ENCODE assay signal across 1 cellular context in the genomic region with DNA sequence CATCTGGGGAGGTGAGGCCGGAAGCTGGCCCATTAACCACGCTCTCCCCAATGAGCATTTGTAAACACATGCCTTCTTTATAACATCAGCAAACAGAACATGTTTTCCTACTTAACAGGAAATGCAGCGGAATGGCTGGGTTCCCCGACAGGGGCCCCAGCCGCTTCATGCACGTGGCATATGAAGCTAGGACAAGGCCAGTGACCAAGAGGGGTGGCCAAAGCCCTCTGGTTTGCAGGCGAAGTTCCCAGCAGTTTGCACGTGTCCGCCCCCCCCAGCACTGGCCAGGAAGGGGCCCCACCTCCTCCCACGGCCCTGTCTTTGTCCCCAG.
TF ChIP-seq lines count a peak whose summit lies in the region.

No MANE protein-coding gene starts in this region.

TF ChIP-seq in HepG2, 621 proteins besides CTCF, POLR2A, EP300 and RAD21 (continued from another document and continues in another):
- TF ChIP-seq MXD3 (CRISPR knock-in tag; IDR thresholded peaks at IDR 0.05) (peak; percentile 89), CBX5 (CRISPR knock-in tag; IDR thresholded peaks at IDR 0.05; ENCODE audit: borderline replicate concordance) (no peak), DNMT3B (CRISPR knock-in tag; conservative IDR thresholded peaks at IDR 0.05) (0 out of 2 replicates have a peak, but pooled peaks have one; percentile 48), ATF7-NPFF (CRISPR knock-in tag; IDR thresholded peaks at IDR 0.05; ENCODE audit: low read depth) (peak; percentile 64; the same call in 1 of the 2 replicates), NR2F6 (IDR thresholded peaks at IDR 0.05) (peak; percentile 53; the same call in 1 of the 2 replicates), NR2F6 (CRISPR knock-in tag; IDR thresholded peaks at IDR 0.05) (peak; percentile 61; the same call in 1 of the 2 replicates), NCOA2 (CRISPR knock-in tag; IDR thresholded peaks at IDR 0.05) (peak; percentile 79), ZNF782 (CRISPR knock-in tag; IDR thresholded peaks at IDR 0.05; ENCODE audit: borderline replicate concordance) (0 out of 2 replicates have a peak, but pooled peaks have one; percentile 48), E2F2 (CRISPR knock-in tag; IDR thresholded peaks at IDR 0.05; ENCODE audit: borderline replicate concordance) (no peak), MAF1 (CRISPR knock-in tag; IDR thresholded peaks at IDR 0.05; ENCODE audit: borderline replicate concordance) (no peak), RFXAP (CRISPR knock-in tag; IDR thresholded peaks at IDR 0.05; ENCODE audit: borderline replicate concordance) (no peak), ZNF713 (CRISPR knock-in tag; IDR thresholded peaks at IDR 0.05) (no peak), ZBTB3 (CRISPR knock-in tag; IDR thresholded peaks at IDR 0.05; ENCODE audit: borderline replicate concordance, low read depth) (peak; percentile 38; the same call in 1 of the 2 replicates), NKX3-1 (CRISPR knock-in tag; IDR thresholded peaks at IDR 0.05) (peak; percentile 80), ZNF280B (CRISPR knock-in tag; IDR thresholded peaks at IDR 0.05; ENCODE audit: borderline replicate concordance) (no peak; the same call in 1 of the 2 replicates), RXRA (CRISPR knock-in tag; IDR thresholded peaks at IDR 0.05) (0 out of 2 replicates have a peak, but pooled peaks have one; percentile 33), ZNF101 (CRISPR knock-in tag; IDR thresholded peaks at IDR 0.05; ENCODE audit: borderline replicate concordance, low read depth) (no peak), NBN (conservative IDR thresholded peaks at IDR 0.05) (no peak), PRDM10 (CRISPR knock-in tag; IDR thresholded peaks at IDR 0.05; ENCODE audit: low read depth) (peak; percentile 82), RELA (CRISPR knock-in tag; IDR thresholded peaks at IDR 0.05) (no peak), ZNF501 (CRISPR knock-in tag; IDR thresholded peaks at IDR 0.05) (peak; percentile 79), ZNF749 (CRISPR knock-in tag; IDR thresholded peaks at IDR 0.05; ENCODE audit: borderline replicate concordance) (no peak), GZF1 (CRISPR knock-in tag; IDR thresholded peaks at IDR 0.05) (no peak), CEBPG (CRISPR knock-in tag; IDR thresholded peaks at IDR 0.05) (peak; percentile 28; the same call in 1 of the 2 replicates), KDM1A (CRISPR knock-in tag; IDR thresholded peaks at IDR 0.05) (no peak), PAX8 (CRISPR knock-in tag; IDR thresholded peaks at IDR 0.05; ENCODE audit: borderline replicate concordance) (no peak), SNAPC2 (CRISPR knock-in tag; IDR thresholded peaks at IDR 0.05) (peak; percentile 88), AHR (CRISPR knock-in tag; IDR thresholded peaks at IDR 0.05) (no peak; the same call in 1 of the 2 replicates), TSC22D2 (CRISPR knock-in tag; IDR thresholded peaks at IDR 0.05; ENCODE audit: borderline replicate concordance) (0 out of 2 replicates have a peak, but pooled peaks have one; percentile 74), ETV5 (CRISPR knock-in tag; IDR thresholded peaks at IDR 0.05; ENCODE audit: borderline replicate concordance) (peak; percentile 94)
- TF ChIP-seq, protein P1, sequence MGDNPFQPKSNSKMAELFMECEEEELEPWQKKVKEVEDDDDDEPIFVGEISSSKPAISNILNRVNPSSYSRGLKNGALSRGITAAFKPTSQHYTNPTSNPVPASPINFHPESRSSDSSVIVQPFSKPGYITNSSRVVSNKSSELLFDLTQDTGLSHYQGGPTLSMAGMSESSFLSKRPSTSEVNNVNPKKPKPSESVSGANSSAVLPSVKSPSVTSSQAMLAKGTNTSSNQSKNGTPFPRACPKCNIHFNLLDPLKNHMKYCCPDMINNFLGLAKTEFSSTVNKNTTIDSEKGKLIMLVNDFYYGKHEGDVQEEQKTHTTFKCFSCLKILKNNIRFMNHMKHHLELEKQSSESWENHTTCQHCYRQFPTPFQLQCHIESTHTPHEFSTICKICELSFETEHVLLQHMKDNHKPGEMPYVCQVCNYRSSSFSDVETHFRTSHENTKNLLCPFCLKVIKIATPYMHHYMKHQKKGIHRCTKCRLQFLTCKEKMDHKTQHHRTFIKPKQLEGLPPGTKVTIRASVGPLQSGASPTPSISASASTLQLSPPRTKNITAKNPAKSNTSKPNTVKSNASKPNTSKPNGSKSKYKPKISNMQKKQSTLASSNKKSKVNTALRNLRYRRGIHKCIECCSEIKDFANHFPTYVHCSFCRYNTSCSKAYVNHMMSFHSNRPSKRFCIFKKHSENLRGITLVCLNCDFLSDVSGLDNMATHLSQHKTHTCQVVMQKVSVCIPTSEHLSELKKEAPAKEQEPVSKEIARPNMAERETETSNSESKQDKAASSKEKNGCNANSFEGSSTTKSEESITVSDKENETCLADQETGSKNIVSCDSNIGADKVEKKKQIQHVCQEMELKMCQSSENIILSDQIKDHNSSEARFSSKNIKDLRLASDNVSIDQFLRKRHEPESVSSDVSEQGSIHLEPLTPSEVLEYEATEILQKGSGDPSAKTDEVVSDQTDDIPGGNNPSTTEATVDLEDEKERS (CRISPR knock-in tag; IDR thresholded peaks at IDR 0.05) = no peak
- TF ChIP-seq, protein P2, sequence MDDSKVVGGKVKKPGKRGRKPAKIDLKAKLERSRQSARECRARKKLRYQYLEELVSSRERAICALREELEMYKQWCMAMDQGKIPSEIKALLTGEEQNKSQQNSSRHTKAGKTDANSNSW (CRISPR knock-in tag; IDR thresholded peaks at IDR 0.05; ENCODE audit: borderline replicate concordance) = 0 out of 2 replicates have a peak, but pooled peaks have one; percentile 58
- TF ChIP-seq, protein P3, sequence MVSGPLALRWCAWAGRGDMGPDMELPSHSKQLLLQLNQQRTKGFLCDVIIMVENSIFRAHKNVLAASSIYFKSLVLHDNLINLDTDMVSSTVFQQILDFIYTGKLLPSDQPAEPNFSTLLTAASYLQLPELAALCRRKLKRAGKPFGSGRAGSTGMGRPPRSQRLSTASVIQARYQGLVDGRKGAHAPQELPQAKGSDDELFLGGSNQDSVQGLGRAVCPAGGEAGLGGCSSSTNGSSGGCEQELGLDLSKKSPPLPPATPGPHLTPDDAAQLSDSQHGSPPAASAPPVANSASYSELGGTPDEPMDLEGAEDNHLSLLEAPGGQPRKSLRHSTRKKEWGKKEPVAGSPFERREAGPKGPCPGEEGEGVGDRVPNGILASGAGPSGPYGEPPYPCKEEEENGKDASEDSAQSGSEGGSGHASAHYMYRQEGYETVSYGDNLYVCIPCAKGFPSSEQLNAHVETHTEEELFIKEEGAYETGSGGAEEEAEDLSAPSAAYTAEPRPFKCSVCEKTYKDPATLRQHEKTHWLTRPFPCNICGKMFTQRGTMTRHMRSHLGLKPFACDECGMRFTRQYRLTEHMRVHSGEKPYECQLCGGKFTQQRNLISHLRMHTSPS (CRISPR knock-in tag; IDR thresholded peaks at IDR 0.05; ENCODE audit: low read depth) = peak; percentile 44; the same call in 1 of the 2 replicates
- TF ChIP-seq, protein P4, sequence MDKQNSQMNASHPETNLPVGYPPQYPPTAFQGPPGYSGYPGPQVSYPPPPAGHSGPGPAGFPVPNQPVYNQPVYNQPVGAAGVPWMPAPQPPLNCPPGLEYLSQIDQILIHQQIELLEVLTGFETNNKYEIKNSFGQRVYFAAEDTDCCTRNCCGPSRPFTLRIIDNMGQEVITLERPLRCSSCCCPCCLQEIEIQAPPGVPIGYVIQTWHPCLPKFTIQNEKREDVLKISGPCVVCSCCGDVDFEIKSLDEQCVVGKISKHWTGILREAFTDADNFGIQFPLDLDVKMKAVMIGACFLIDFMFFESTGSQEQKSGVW (CRISPR knock-in tag; IDR thresholded peaks at IDR 0.05; ENCODE audit: borderline replicate concordance) = peak; percentile 64; the same call in 1 of the 2 replicates
- TF ChIP-seq, protein P5, sequence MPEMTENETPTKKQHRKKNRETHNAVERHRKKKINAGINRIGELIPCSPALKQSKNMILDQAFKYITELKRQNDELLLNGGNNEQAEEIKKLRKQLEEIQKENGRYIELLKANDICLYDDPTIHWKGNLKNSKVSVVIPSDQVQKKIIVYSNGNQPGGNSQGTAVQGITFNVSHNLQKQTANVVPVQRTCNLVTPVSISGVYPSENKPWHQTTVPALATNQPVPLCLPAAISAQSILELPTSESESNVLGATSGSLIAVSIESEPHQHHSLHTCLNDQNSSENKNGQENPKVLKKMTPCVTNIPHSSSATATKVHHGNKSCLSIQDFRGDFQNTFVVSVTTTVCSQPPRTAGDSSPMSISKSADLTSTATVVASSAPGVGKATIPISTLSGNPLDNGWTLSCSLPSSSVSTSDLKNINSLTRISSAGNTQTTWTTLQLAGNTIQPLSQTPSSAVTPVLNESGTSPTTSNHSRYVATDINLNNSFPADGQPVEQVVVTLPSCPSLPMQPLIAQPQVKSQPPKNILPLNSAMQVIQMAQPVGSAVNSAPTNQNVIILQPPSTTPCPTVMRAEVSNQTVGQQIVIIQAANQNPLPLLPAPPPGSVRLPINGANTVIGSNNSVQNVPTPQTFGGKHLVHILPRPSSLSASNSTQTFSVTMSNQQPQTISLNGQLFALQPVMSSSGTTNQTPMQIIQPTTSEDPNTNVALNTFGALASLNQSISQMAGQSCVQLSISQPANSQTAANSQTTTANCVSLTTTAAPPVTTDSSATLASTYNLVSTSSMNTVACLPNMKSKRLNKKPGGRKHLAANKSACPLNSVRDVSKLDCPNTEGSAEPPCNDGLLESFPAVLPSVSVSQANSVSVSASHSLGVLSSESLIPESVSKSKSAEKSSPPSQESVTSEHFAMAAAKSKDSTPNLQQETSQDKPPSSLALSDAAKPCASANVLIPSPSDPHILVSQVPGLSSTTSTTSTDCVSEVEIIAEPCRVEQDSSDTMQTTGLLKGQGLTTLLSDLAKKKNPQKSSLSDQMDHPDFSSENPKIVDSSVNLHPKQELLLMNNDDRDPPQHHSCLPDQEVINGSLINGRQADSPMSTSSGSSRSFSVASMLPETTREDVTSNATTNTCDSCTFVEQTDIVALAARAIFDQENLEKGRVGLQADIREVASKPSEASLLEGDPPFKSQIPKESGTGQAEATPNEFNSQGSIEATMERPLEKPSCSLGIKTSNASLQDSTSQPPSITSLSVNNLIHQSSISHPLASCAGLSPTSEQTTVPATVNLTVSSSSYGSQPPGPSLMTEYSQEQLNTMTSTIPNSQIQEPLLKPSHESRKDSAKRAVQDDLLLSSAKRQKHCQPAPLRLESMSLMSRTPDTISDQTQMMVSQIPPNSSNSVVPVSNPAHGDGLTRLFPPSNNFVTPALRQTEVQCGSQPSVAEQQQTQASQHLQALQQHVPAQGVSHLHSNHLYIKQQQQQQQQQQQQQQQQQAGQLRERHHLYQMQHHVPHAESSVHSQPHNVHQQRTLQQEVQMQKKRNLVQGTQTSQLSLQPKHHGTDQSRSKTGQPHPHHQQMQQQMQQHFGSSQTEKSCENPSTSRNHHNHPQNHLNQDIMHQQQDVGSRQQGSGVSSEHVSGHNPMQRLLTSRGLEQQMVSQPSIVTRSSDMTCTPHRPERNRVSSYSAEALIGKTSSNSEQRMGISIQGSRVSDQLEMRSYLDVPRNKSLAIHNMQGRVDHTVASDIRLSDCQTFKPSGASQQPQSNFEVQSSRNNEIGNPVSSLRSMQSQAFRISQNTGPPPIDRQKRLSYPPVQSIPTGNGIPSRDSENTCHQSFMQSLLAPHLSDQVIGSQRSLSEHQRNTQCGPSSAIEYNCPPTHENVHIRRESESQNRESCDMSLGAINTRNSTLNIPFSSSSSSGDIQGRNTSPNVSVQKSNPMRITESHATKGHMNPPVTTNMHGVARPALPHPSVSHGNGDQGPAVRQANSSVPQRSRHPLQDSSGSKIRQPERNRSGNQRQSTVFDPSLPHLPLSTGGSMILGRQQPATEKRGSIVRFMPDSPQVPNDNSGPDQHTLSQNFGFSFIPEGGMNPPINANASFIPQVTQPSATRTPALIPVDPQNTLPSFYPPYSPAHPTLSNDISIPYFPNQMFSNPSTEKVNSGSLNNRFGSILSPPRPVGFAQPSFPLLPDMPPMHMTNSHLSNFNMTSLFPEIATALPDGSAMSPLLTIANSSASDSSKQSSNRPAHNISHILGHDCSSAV (CRISPR knock-in tag; IDR thresholded peaks at IDR 0.05; ENCODE audit: borderline replicate concordance) = 0 out of 2 replicates have a peak, but pooled peaks have one; percentile 72
